Comparison of ENCODE assay signal across 7 cellular contexts in genomic region chr10:124417846-124418725, GRCh38.
DNase-seq lines count a peak whose midpoint lies in the region; ATAC-seq lines count a peak whose summit lies in the region.

No MANE protein-coding gene starts in this region.

- DNase-seq in NCI-H510A (lab: John Stamatoyannopoulos, UW) (peak; percentile 35), activated T-cell treated with anti-CD3 and anti-CD28 coated beads for 48 hours (ENCODE audit: low read depth) (peak; percentile 41), epithelial cell of prostate (ENCODE audit: low read depth, low spot score) (no peak), middle frontal gyrus (ENCODE audit: extremely low spot score, low spot score) (peak; percentile 60)
- peak; percentile 20 to 37 for DNase-seq in stimulated activated CD8-positive, alpha-beta memory T cell treated with anti-CD3 and anti-CD28 coated beads, Interleukin-2, amount 100 ng/mL, for 48 hours (ENCODE audit: low read depth in 2 of 2)

- ATAC-seq in GM18858 (IDR thresholded peaks at IDR 0.05; ENCODE audit: unreplicated experiment) (peak; percentile 20), HG02943 (IDR thresholded peaks at IDR 0.05; ENCODE audit: low read depth, unreplicated experiment) (peak; percentile 19)

- H3K27ac ChIP-seq in epithelial cell of prostate, result peak overlapping the region; percentile 48
